In the genomic region with DNA sequence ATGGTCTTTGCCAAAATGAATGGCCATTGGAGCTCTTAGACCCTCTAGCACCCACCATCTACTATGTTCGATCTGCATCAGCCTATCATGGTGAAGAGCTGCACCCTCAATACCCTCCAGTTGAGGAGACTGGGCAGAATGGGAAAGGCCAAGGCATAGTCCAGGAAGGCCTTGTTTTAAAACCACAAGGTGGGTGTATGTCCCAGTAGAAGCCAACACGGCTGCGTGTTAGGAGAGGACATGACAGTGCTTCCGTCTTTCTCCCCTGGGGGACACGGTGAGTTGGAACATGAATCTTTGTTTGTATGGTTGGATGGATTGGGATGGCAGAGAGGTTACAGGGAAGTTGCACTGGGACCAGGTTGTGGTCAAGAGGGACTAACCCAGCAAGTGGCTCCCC, we compare ENCODE assay signal across 13 cellular contexts.
"Had no signal": no experiment of that assay in that cellular context is flagged by ENCODE, and none has a peak within 500 bp of the region (broad histone marks: within the 10 kb centered on the region; RNA-seq: fewer than 3 reads in every experiment).

No MANE protein-coding gene starts in this region.

- H3K4me3 Mint-ChIP-seq: activated naive CD4-positive, alpha-beta T cell treated with anti-CD3 and anti-CD28 coated beads, Interleukin-2, amount 10 ng/mL, durations not matched to agents 7 days and 5 days; activated T-helper 17 cell treated with anti-CD3 and anti-CD28 coated beads, Interleukin-2, amount 50 U/mL, for 72 hours; nephron progenitor cell; T-helper 1 cell treated with Interleukin-12 subunit alpha and Interleukin-12 subunit beta and Interleukin-4 antibody, amounts not matched to agents 30 μg/mL and 1 μg/mL, for 36 hours had no signal

- H3K4me3 ChIP-seq: esophagus squamous epithelium, heart right ventricle, tibial artery had no signal

- H3K27me3 ChIP-seq: esophagus squamous epithelium, foreskin keratinocyte, heart right ventricle, tibial artery had no signal

- H3K27ac ChIP-seq: esophagus squamous epithelium, foreskin keratinocyte, tibial artery had no signal

- H3K27me3 Mint-ChIP-seq: activated naive CD4-positive, alpha-beta T cell treated with anti-CD3 and anti-CD28 coated beads, Interleukin-2, amount 10 ng/mL, durations not matched to agents 7 days and 5 days; activated T-helper 17 cell treated with anti-CD3 and anti-CD28 coated beads, Interleukin-2, amount 50 U/mL, for 72 hours had no signal

- H3K4me1 ChIP-seq: foreskin keratinocyte had no signal

- H3K9me3 Mint-ChIP-seq: activated naive CD4-positive, alpha-beta T cell treated with anti-CD3 and anti-CD28 coated beads, Interleukin-2, amount 10 ng/mL, durations not matched to agents 7 days and 5 days; activated T-helper 17 cell treated with anti-CD3 and anti-CD28 coated beads, Interleukin-2, amount 50 U/mL, for 72 hours; nephron progenitor cell; T-helper 1 cell treated with Interleukin-12 subunit alpha and Interleukin-12 subunit beta and Interleukin-4 antibody, amounts not matched to agents 30 μg/mL and 1 μg/mL, for 36 hours had no signal

- DNase-seq: activated CD4-positive, alpha-beta T cell treated with anti-CD3 and anti-CD28 coated beads, Interleukin-2, amount 50 U/mL, for 4 hours; activated CD4-positive, CD25-positive, alpha-beta regulatory T cell; activated CD8-positive, alpha-beta memory T cell treated with anti-CD3 and anti-CD28 coated beads, Interleukin-2, amount 50 U/mL, for 48 hours; activated naive CD4-positive, alpha-beta T cell treated with anti-CD3 and anti-CD28 coated beads, Interleukin-2, amount 10 ng/mL, durations not matched to agents 7 days and 5 days; esophagus squamous epithelium; foreskin keratinocyte; heart right ventricle; nephron progenitor cell; SHP77 treated with DMSO at 0.1 percent for 48 hours; stimulated activated CD4-positive, alpha-beta T cell treated with anti-CD3 and anti-CD28 coated beads, Interleukin-4, amount 100 ng/mL, for 24 hours; tibial artery had no signal

- H3K27ac Mint-ChIP-seq: activated naive CD4-positive, alpha-beta T cell treated with anti-CD3 and anti-CD28 coated beads, Interleukin-2, amount 10 ng/mL, durations not matched to agents 7 days and 5 days; nephron progenitor cell; T-helper 1 cell treated with Interleukin-12 subunit alpha and Interleukin-12 subunit beta and Interleukin-4 antibody, amounts not matched to agents 30 μg/mL and 1 μg/mL, for 36 hours had no signal

- H3K9me3 ChIP-seq: esophagus squamous epithelium, heart right ventricle, tibial artery had no signal

- ATAC-seq: activated T-helper 17 cell treated with anti-CD3 and anti-CD28 coated beads, Interleukin-2, amount 50 U/mL, for 72 hours; foreskin keratinocyte had no signal
